ENCODE assay signal across 28 cellular contexts in the genomic region with DNA sequence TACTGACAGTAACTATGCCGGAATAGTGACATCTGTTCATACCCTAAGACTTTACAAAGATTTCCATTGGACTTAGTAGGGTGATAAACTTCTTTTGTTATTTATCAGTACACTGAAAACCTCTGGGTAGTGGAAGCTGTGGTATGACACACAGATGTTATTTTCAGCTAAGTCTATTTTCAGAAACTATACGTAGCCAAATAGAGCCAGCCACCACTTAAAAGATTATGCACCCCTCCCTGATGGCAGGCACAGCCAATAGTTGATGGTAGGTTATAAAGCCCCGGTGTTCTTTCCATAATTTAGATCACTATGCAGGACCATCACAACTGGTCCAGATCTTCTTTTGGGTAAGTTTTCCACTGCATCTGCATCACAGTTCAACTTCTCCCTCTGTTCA.
"Had no signal": no experiment of that assay in that cellular context is flagged by ENCODE, and none has a peak within 500 bp of the region (broad histone marks: within the 10 kb centered on the region; RNA-seq: fewer than 3 reads in every experiment).

No MANE protein-coding gene starts in this region.

- H3K27ac ChIP-seq: stomach, suprapubic skin, testis, thoracic aorta, thyroid gland, tibial artery, tibial nerve, transverse colon, upper lobe of left lung, upper lobe of right lung, uterus, vagina had no signal

- H3K9me3 ChIP-seq: stomach, suprapubic skin, testis, thoracic aorta, thyroid gland, tibial nerve, upper lobe of left lung, upper lobe of right lung, uterus, vagina had no signal

- ATAC-seq: stimulated activated effector memory CD8-positive, alpha-beta T cell treated with anti-CD3 and anti-CD28 coated beads, Interleukin-12 subunit alpha, Interleukin-12 subunit beta, amount 100 ng/mL, for 72 hours; stimulated activated memory B cell treated with anti-CD40 and anti-IgM and Interleukin-4, amounts not matched to agents 10 μg/mL and 1 μg/mL and 100 μg/mL, for 72 hours; stimulated activated naive B cell treated with anti-CD40 and anti-IgM and Interleukin-4, amounts not matched to agents 10 μg/mL and 1 μg/mL and 100 μg/mL, for 72 hours; stimulated activated naive CD8-positive, alpha-beta T cell treated with anti-CD3 and anti-CD28 coated beads, Interleukin-15, amount 100 ng/mL, for 72 hours; stimulated activated naive CD8-positive, alpha-beta T cell treated with anti-CD3 and anti-CD28 coated beads, Interleukin-15, Interleukin-2, amounts not matched to agents 100 U/mL and 50 U/mL, for 24 hours; upper lobe of right lung had no signal

- H3K36me3 Mint-ChIP-seq: stimulated activated effector memory CD8-positive, alpha-beta T cell treated with anti-CD3 and anti-CD28 coated beads, Interleukin-12 subunit alpha, Interleukin-12 subunit beta, amount 100 ng/mL, for 72 hours; stimulated activated memory B cell treated with anti-CD40 and anti-IgM and Interleukin-4, amounts not matched to agents 10 μg/mL and 1 μg/mL and 100 μg/mL, for 72 hours; stimulated activated naive B cell treated with anti-CD40 and anti-IgM and Interleukin-4, amounts not matched to agents 10 μg/mL and 1 μg/mL and 100 μg/mL, for 72 hours; type B pancreatic cell had no signal

- H3K4me1 Mint-ChIP-seq: stimulated activated effector memory CD8-positive, alpha-beta T cell treated with anti-CD3 and anti-CD28 coated beads, Interleukin-12 subunit alpha, Interleukin-12 subunit beta, amount 100 ng/mL, for 72 hours; stimulated activated memory B cell treated with anti-CD40 and anti-IgM and Interleukin-4, amounts not matched to agents 10 μg/mL and 1 μg/mL and 100 μg/mL, for 72 hours; stimulated activated naive B cell treated with anti-CD40 and anti-IgM and Interleukin-4, amounts not matched to agents 10 μg/mL and 1 μg/mL and 100 μg/mL, for 72 hours; stimulated activated naive CD8-positive, alpha-beta T cell treated with anti-CD3 and anti-CD28 coated beads, Interleukin-15, amount 100 ng/mL, for 72 hours had no signal

- H3K4me3 Mint-ChIP-seq: stimulated activated effector memory CD8-positive, alpha-beta T cell treated with anti-CD3 and anti-CD28 coated beads, Interleukin-12 subunit alpha, Interleukin-12 subunit beta, amount 100 ng/mL, for 72 hours; stimulated activated memory B cell treated with anti-CD40 and anti-IgM and Interleukin-4, amounts not matched to agents 10 μg/mL and 1 μg/mL and 100 μg/mL, for 72 hours; stimulated activated naive B cell treated with anti-CD40 and anti-IgM and Interleukin-4, amounts not matched to agents 10 μg/mL and 1 μg/mL and 100 μg/mL, for 72 hours; stimulated activated naive CD8-positive, alpha-beta T cell treated with anti-CD3 and anti-CD28 coated beads, Interleukin-15, amount 100 ng/mL, for 72 hours; stimulated activated naive CD8-positive, alpha-beta T cell treated with anti-CD3 and anti-CD28 coated beads, Interleukin-15, Interleukin-2, amounts not matched to agents 100 ng/mL and 50 ng/mL, for 24 hours; type B pancreatic cell had no signal

- H3K4me1 ChIP-seq: stomach, suprapubic skin, testis, thyroid gland, tibial artery, tibial nerve, transverse colon, upper lobe of left lung, upper lobe of right lung, uterus, vagina had no signal

- DNase-seq: stimulated activated CD4-positive, alpha-beta T cell treated with anti-CD3 and anti-CD28 coated beads, Interleukin-2, amount 100 ng/mL, for 48 hours; stimulated activated CD4-positive, alpha-beta T cell treated with anti-CD3 and anti-CD28 coated beads, Interleukin-4, amount 100 ng/mL, for 1 hour; stimulated activated CD4-positive, alpha-beta T cell treated with anti-CD3 and anti-CD28 coated beads, Interleukin-4, amount 100 ng/mL, for 24 hours; stimulated activated CD4-positive, alpha-beta T cell treated with anti-CD3 and anti-CD28 coated beads, Interleukin-4, amount 100 ng/mL, for 4 hours; stimulated activated CD8-positive, alpha-beta memory T cell treated with anti-CD3 and anti-CD28 coated beads, Interleukin-4, amount 100 ng/mL, for 48 hours; stimulated activated naive B cell treated with anti-CD40 and anti-IgM and Interleukin-4, amounts not matched to agents 10 μg/mL and 1 μg/mL and 100 μg/mL, for 72 hours; stimulated activated naive CD4-positive, alpha-beta T cell; stimulated activated naive CD4-positive, alpha-beta T cell treated with Interleukin-2 at 50 U/mL for 16 hours; stimulated activated naive CD8-positive, alpha-beta T cell treated with anti-CD3 and anti-CD28 coated beads, Interleukin-15, amount 100 ng/mL, for 72 hours; stimulated activated naive CD8-positive, alpha-beta T cell treated with anti-CD3 and anti-CD28 coated beads, Interleukin-15, Interleukin-2, amounts not matched to agents 100 U/mL and 50 U/mL, for 24 hours; stomach; substantia nigra; testis; thyroid gland; tibial artery; transverse colon; trophoblast cell; upper lobe of left lung; upper lobe of right lung; uterus had no signal

- H3K36me3 ChIP-seq: stomach, suprapubic skin, thoracic aorta, thyroid gland, tibial artery, tibial nerve, transverse colon, upper lobe of left lung, upper lobe of right lung, uterus, vagina had no signal

- H3K27me3 Mint-ChIP-seq: stimulated activated memory B cell treated with anti-CD40 and anti-IgM and Interleukin-4, amounts not matched to agents 10 μg/mL and 1 μg/mL and 100 μg/mL, for 72 hours; stimulated activated naive B cell treated with anti-CD40 and anti-IgM and Interleukin-4, amounts not matched to agents 10 μg/mL and 1 μg/mL and 100 μg/mL, for 72 hours; stimulated activated naive CD8-positive, alpha-beta T cell treated with anti-CD3 and anti-CD28 coated beads, Interleukin-15, amount 100 ng/mL, for 72 hours; stimulated activated naive CD8-positive, alpha-beta T cell treated with anti-CD3 and anti-CD28 coated beads, Interleukin-15, Interleukin-2, amounts not matched to agents 100 ng/mL and 50 ng/mL, for 24 hours; type B pancreatic cell had no signal

- H3K27ac Mint-ChIP-seq: stimulated activated effector memory CD8-positive, alpha-beta T cell treated with anti-CD3 and anti-CD28 coated beads, Interleukin-12 subunit alpha, Interleukin-12 subunit beta, amount 100 ng/mL, for 72 hours; stimulated activated memory B cell treated with anti-CD40 and anti-IgM and Interleukin-4, amounts not matched to agents 10 μg/mL and 1 μg/mL and 100 μg/mL, for 72 hours; stimulated activated naive B cell treated with anti-CD40 and anti-IgM and Interleukin-4, amounts not matched to agents 10 μg/mL and 1 μg/mL and 100 μg/mL, for 72 hours; stimulated activated naive CD8-positive, alpha-beta T cell treated with anti-CD3 and anti-CD28 coated beads, Interleukin-15, amount 100 ng/mL, for 72 hours; stimulated activated naive CD8-positive, alpha-beta T cell treated with anti-CD3 and anti-CD28 coated beads, Interleukin-15, Interleukin-2, amounts not matched to agents 100 ng/mL and 50 ng/mL, for 24 hours; type B pancreatic cell had no signal

- H3K27me3 ChIP-seq: stomach, suprapubic skin, testis, thyroid gland, tibial artery, tibial nerve, transverse colon, upper lobe of left lung, upper lobe of right lung, uterus, vagina had no signal

- H3K4me3 ChIP-seq: stomach, suprapubic skin, testis, thoracic aorta, thyroid gland, tibial artery, tibial nerve, transverse colon, upper lobe of left lung, upper lobe of right lung, uterus, vagina had no signal

- H3K9me3 Mint-ChIP-seq: stimulated activated memory B cell treated with anti-CD40 and anti-IgM and Interleukin-4, amounts not matched to agents 10 μg/mL and 1 μg/mL and 100 μg/mL, for 72 hours; stimulated activated naive B cell treated with anti-CD40 and anti-IgM and Interleukin-4, amounts not matched to agents 10 μg/mL and 1 μg/mL and 100 μg/mL, for 72 hours; stimulated activated naive CD8-positive, alpha-beta T cell treated with anti-CD3 and anti-CD28 coated beads, Interleukin-15, amount 100 ng/mL, for 72 hours; type B pancreatic cell had no signal
